Comparison of ENCODE assay signal across 19 cellular contexts in the genomic region with DNA sequence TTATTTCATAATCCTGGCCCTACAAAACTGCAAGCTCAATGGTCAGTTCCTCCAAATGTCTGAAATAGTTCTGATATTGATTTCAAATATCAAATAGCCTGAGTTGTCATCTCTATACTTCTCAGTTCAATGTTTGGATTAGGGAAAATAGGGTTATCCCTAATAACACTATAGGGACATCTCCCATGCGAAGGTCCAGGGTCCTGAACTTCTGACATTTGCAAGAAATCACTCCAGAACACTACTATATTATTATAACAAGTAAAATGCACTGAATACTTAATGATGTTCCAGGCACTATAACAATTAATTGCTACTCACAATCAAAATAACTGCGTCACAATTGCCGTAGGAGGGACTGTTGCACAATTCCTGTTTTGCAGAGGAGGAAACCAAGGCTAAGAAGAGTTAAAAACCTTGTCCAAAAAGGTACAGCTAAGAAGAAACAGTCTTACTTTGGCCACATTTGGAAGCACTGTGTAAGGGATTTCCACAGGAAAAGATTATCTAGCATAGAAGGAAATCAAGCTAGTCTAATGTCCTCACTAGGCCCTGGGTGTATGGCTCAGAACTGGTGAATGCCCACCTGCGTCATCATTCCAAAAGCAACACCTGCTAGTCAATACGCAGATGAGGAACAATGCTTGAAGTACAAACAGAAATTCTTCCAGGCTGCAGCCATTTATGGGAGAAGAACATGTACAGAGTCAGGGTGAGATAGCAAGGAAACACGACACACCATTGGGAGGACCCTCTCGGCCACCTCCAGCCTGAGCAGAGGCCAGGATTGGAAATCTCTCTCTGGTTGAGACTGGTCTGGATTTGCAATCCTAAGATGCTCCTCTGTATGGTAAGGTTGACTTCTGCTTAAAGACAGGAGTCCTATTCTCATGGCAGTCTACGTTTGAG.
"Had no signal": no experiment of that assay in that cellular context is flagged by ENCODE, and none has a peak within 500 bp of the region (broad histone marks: within the 10 kb centered on the region; RNA-seq: fewer than 3 reads in every experiment).

No MANE protein-coding gene starts in this region.

- H3K27me3 ChIP-seq: left lung, neural progenitor cell, upper lobe of left lung had no signal

- H3K4me3 Mint-ChIP-seq: activated B cell treated with CpG ODN at 0.5 μM for 24 hours; activated CD4-positive, alpha-beta T cell treated with anti-CD3 and anti-CD28 coated beads, Interleukin-2, amount 10 ng/mL, durations not matched to agents 24 days and 14 days; activated T-helper 17 cell treated with anti-CD3 and anti-CD28 coated beads, Interleukin-2, amount 50 U/mL, for 72 hours; brain; dendritic cell treated with granulocyte-macrophage colony-stimulating factor and Interleukin-4, amounts not matched to agents 40 ng/mL and 50 ng/mL, for 4 days; mesothelial cell of epicardium; neural progenitor cell; stimulated activated naive B cell treated with anti-CD40 and anti-IgM and Interleukin-4, amounts not matched to agents 10 μg/mL and 1 μg/mL and 100 μg/mL, for 72 hours had no signal

- H3K9ac ChIP-seq: neural progenitor cell, parathyroid adenoma had no signal

- H3K27ac ChIP-seq: left lung, neural progenitor cell, parathyroid adenoma had no signal

- H3K4me1 Mint-ChIP-seq: activated B cell treated with CpG ODN at 0.5 μM for 24 hours had no signal

- H3K27me3 Mint-ChIP-seq: activated B cell treated with CpG ODN at 0.5 μM for 24 hours; activated CD4-positive, alpha-beta T cell treated with anti-CD3 and anti-CD28 coated beads, Interleukin-2, amount 10 ng/mL, durations not matched to agents 24 days and 14 days; activated T-helper 17 cell treated with anti-CD3 and anti-CD28 coated beads, Interleukin-2, amount 50 U/mL, for 72 hours; dendritic cell treated with granulocyte-macrophage colony-stimulating factor and Interleukin-4, amounts not matched to agents 40 ng/mL and 50 ng/mL, for 4 days had no signal

- H3K4me1 ChIP-seq: neural progenitor cell, parathyroid adenoma had no signal

- H3K4me3 ChIP-seq: left lung, neural progenitor cell, upper lobe of left lung had no signal

- H3K9me3 ChIP-seq: left lung, upper lobe of left lung had no signal

- DNase-seq: activated B cell treated with CpG ODN at 0.5 μM for 24 hours; activated CD4-positive, alpha-beta T cell treated with anti-CD3 and anti-CD28 coated beads, Interleukin-2, amount 10 ng/mL, durations not matched to agents 24 days and 14 days; activated CD8-positive, alpha-beta memory T cell treated with anti-CD3 and anti-CD28 coated beads for 24 hours; amygdala; cerebellar nuclear complex; left lung; stimulated activated naive B cell treated with anti-CD40 and anti-IgM and Interleukin-4, amounts not matched to agents 10 μg/mL and 1 μg/mL and 100 μg/mL, for 72 hours; substantia nigra; T-helper 2 cell; upper lobe of left lung had no signal

- H3K36me3 ChIP-seq: left lung, neural progenitor cell, upper lobe of left lung had no signal

- H3K4me2 ChIP-seq: neural progenitor cell had no signal

- ATAC-seq: activated naive CD4-positive, alpha-beta T cell treated with anti-CD3 and anti-CD28 coated beads, Interleukin-2, amount 50 U/mL, for 72 hours; activated T-helper 17 cell treated with anti-CD3 and anti-CD28 coated beads, Interleukin-2, amount 50 U/mL, for 72 hours; left lung; stimulated activated naive B cell treated with anti-CD40 and anti-IgM and Interleukin-4, amounts not matched to agents 10 μg/mL and 1 μg/mL and 100 μg/mL, for 72 hours had no signal

- H2AFZ ChIP-seq: neural progenitor cell, parathyroid adenoma had no signal

- H3K9me3 Mint-ChIP-seq: activated B cell treated with CpG ODN at 0.5 μM for 24 hours; activated CD4-positive, alpha-beta T cell treated with anti-CD3 and anti-CD28 coated beads, Interleukin-2, amount 10 ng/mL, durations not matched to agents 24 days and 14 days; activated naive CD4-positive, alpha-beta T cell treated with anti-CD3 and anti-CD28 coated beads, Interleukin-2, amount 50 U/mL, for 72 hours; activated T-helper 17 cell treated with anti-CD3 and anti-CD28 coated beads, Interleukin-2, amount 50 U/mL, for 72 hours; dendritic cell treated with granulocyte-macrophage colony-stimulating factor and Interleukin-4, amounts not matched to agents 40 ng/mL and 50 ng/mL, for 4 days had no signal

- H3K36me3 Mint-ChIP-seq: activated naive CD4-positive, alpha-beta T cell treated with anti-CD3 and anti-CD28 coated beads, Interleukin-2, amount 50 U/mL, for 72 hours; brain; stimulated activated naive B cell treated with anti-CD40 and anti-IgM and Interleukin-4, amounts not matched to agents 10 μg/mL and 1 μg/mL and 100 μg/mL, for 72 hours had no signal

- FAIRE-seq: islet of Langerhans, TTC549 had no signal

- H3K27ac Mint-ChIP-seq: activated B cell treated with CpG ODN at 0.5 μM for 24 hours; activated CD4-positive, alpha-beta T cell treated with anti-CD3 and anti-CD28 coated beads, Interleukin-2, amount 10 ng/mL, durations not matched to agents 24 days and 14 days; activated naive CD4-positive, alpha-beta T cell treated with anti-CD3 and anti-CD28 coated beads, Interleukin-2, amount 50 U/mL, for 72 hours; brain; dendritic cell treated with granulocyte-macrophage colony-stimulating factor and Interleukin-4, amounts not matched to agents 40 ng/mL and 50 ng/mL, for 4 days; mesothelial cell of epicardium; neural progenitor cell; stimulated activated naive B cell treated with anti-CD40 and anti-IgM and Interleukin-4, amounts not matched to agents 10 μg/mL and 1 μg/mL and 100 μg/mL, for 72 hours had no signal
